In genomic region chr5:136053336-136054121, GRCh38 we compare ENCODE assay signal across 10 cellular contexts. TPM values are rescaled to one million over a fixed set of nuclear protein-coding genes. Genes with fewer than 3 reads are reported as not detected.
DNase-seq lines count a peak whose midpoint lies in the region; TF ChIP-seq lines count a peak whose summit lies in the region.
"Had no signal": no experiment of that assay in that cellular context is flagged by ENCODE, and none has a peak within 500 bp of the region (broad histone marks: within the 10 kb centered on the region; RNA-seq: fewer than 3 reads in every experiment).

No MANE protein-coding gene starts in this region.

- CTCF ChIA-PET in AG04449 (lab: Yijun Ruan, JAX): interaction anchor here (0.6 to 4.6 kb wide), 9 partner anchors 10 to 120 kb away, joined by 3 to 32 read pairs (median 4); partner anchors contain the start of gene TGFBI

- H3K27ac Mint-ChIP-seq in dendritic cell treated with granulocyte-macrophage colony-stimulating factor and Interleukin-4, amounts not matched to agents 40 ng/mL and 50 ng/mL, for 4 days: peak overlapping the region; percentile 81
- H3K27ac Mint-ChIP-seq: activated naive CD4-positive, alpha-beta T cell treated with anti-CD3 and anti-CD28 coated beads, Interleukin-2, amount 50 U/mL, for 72 hours had no signal

- H3K4me3 ChIP-seq in AG04449 (ENCODE audit: low read depth, low read length): no peak overlapping the region

- peaks cover 73% of the 10 kb centered on the region for H3K4me1 Mint-ChIP-seq in dendritic cell treated with granulocyte-macrophage colony-stimulating factor and Interleukin-4, amounts not matched to agents 40 ng/mL and 50 ng/mL, for 4 days (ENCODE audit: low read depth)

- POLR2A ChIA-PET in AG04449 (lab: Yijun Ruan, JAX): interaction anchor here (0.7 to 1.6 kb wide), 9 partner anchors 12 to 67 kb away, joined by 3 to 8 read pairs (median 4); partner anchors contain the start of gene TGFBI

- H3K4me3 Mint-ChIP-seq in dendritic cell treated with granulocyte-macrophage colony-stimulating factor and Interleukin-4, amounts not matched to agents 40 ng/mL and 50 ng/mL, for 4 days: no peak overlapping the region

- intact Hi-C loops in dendritic cell treated with granulocyte-macrophage colony-stimulating factor and Interleukin-4, amounts not matched to agents 40 ng/mL and 50 ng/mL, for 4 days (cut with micrococcal nuclease): loop anchor here (5.0 kb wide), 1 partner anchor 76 kb away; no protein-coding TSS in a partner anchor

- DNase-seq in AG04449 (ENCODE audit: low read depth, low spot score) (peak; percentile 87), LoVo (ENCODE audit: low spot score) (peak; percentile 89), lung microvascular endothelial cell (ENCODE audit: low read depth in 2 of 2) (peak; percentile 73 to 95), hypothalamus (lab: John Stamatoyannopoulos, UW) (no peak), CD1c-positive myeloid dendritic cell (ENCODE audit: extremely low spot score) (no peak), mucosa of gallbladder (ENCODE audit: low spot score) (no peak)
- DNase-seq in activated CD8-positive, alpha-beta memory T cell treated with anti-CD3 and anti-CD28 coated beads, Interleukin-2, amount 50 U/mL, for 48 hours: no peak
- DNase-seq: nucleus accumbens had no signal

- no peak for TF ChIP-seq CTCF in AG04449 (IDR thresholded peaks at IDR 0.05; ENCODE audit: insufficient read depth, low read length, missing control alignments)

- H3K27me3 Mint-ChIP-seq in dendritic cell treated with granulocyte-macrophage colony-stimulating factor and Interleukin-4, amounts not matched to agents 40 ng/mL and 50 ng/mL, for 4 days: no peaks in the 10 kb centered on the region

- no peaks in the 10 kb centered on the region for H3K9me3 Mint-ChIP-seq in dendritic cell treated with granulocyte-macrophage colony-stimulating factor and Interleukin-4, amounts not matched to agents 40 ng/mL and 50 ng/mL, for 4 days
- H3K9me3 Mint-ChIP-seq: activated naive CD4-positive, alpha-beta T cell treated with anti-CD3 and anti-CD28 coated beads, Interleukin-2, amount 50 U/mL, for 72 hours had no signal

- peaks cover 100% of the 10 kb centered on the region for H3K36me3 Mint-ChIP-seq in dendritic cell treated with granulocyte-macrophage colony-stimulating factor and Interleukin-4, amounts not matched to agents 40 ng/mL and 50 ng/mL, for 4 days (ENCODE audit: low read depth)
- H3K36me3 Mint-ChIP-seq: activated naive CD4-positive, alpha-beta T cell treated with anti-CD3 and anti-CD28 coated beads, Interleukin-2, amount 50 U/mL, for 72 hours had no signal

RNA-seq across cellular contexts. Expression of gene TGFBI, which starts 24.7 kb away (rescaled TPM):
- 3.8 and 17.0 TPM in 2 replicates for total RNA-seq in lung microvascular endothelial cell
- total RNA-seq in mucosa of gallbladder: 235 TPM
- total RNA-seq: activated naive CD4-positive, alpha-beta T cell treated with anti-CD3 and anti-CD28 coated beads, Interleukin-2, amount 50 U/mL, for 72 hours had no signal

Comparison
In these comparisons a context has a peak if more than half of its experiments do, and no peak if none do; other contexts are left out.
1. DNase-seq: peak in AG04449 (single experiment), LoVo (single experiment) and lung microvascular endothelial cell (2 of 2); none in hypothalamus (0 of 51), activated CD8-positive, alpha-beta memory T cell treated with anti-CD3 and anti-CD28 coated beads, Interleukin-2, amount 50 U/mL, for 48 hours (single experiment), CD1c-positive myeloid dendritic cell (single experiment) and mucosa of gallbladder (single experiment).
2. RNA of gene TGFBI, which starts 24.7 kb away (total RNA-seq): 235 TPM in mucosa of gallbladder (single experiment); 3.8 to 17.0 TPM in lung microvascular endothelial cell; every median in the first group is over 10 times any median in the second.